Comparison of ENCODE assay signal across 23 cellular contexts in genomic region chr9:13975628-13976250, GRCh38.
"Had no signal": no experiment of that assay in that cellular context is flagged by ENCODE, and none has a peak within 500 bp of the region (broad histone marks: within the 10 kb centered on the region; RNA-seq: fewer than 3 reads in every experiment).

No MANE protein-coding gene starts in this region.

- H3K27ac ChIP-seq: coronary artery, gastroesophageal sphincter, tibial artery had no signal

- H3K36me3 ChIP-seq: gastroesophageal sphincter, heart right ventricle, tibial artery had no signal

- DNase-seq: activated CD4-positive, alpha-beta memory T cell treated with anti-CD3 and anti-CD28 coated beads, Interleukin-2, amount 10 ng/mL, durations not matched to agents 7 days and 5 days; activated CD4-positive, alpha-beta T cell treated with anti-CD3 and anti-CD28 coated beads for 48 hours; activated CD4-positive, CD25-positive, alpha-beta regulatory T cell; activated CD8-positive, alpha-beta memory T cell treated with anti-CD3 and anti-CD28 coated beads, Interleukin-2, amount 10 ng/mL, durations not matched to agents 7 days and 5 days; activated naive CD4-positive, alpha-beta T cell; activated naive CD8-positive, alpha-beta T cell treated with anti-CD3 and anti-CD28 coated beads, Interleukin-2, amount 10 ng/mL, durations not matched to agents 7 days and 5 days; activated T-cell treated with anti-CD3 and anti-CD28 coated beads, Interleukin-2, amount 50 U/mL, for 1 hour; amygdala; central memory CD4-positive, alpha-beta T cell; heart right ventricle; left colon; midbrain; occipital lobe; retina; stimulated activated CD4-positive, alpha-beta T cell treated with anti-CD3 and anti-CD28 coated beads, Interleukin-2, amount 100 ng/mL, for 24 hours; stimulated activated naive CD4-positive, alpha-beta T cell treated with Interleukin-2 at 50 U/mL for 16 hours; substantia nigra; tibial artery had no signal

- H3K27me3 ChIP-seq: gastroesophageal sphincter, heart right ventricle, tibial artery had no signal

- H3K4me1 ChIP-seq: gastroesophageal sphincter, tibial artery had no signal

- H3K9me3 ChIP-seq: gastroesophageal sphincter, heart right ventricle, tibial artery had no signal

- ATAC-seq: activated CD8-positive, alpha-beta memory T cell treated with anti-CD3 and anti-CD28 coated beads, Interleukin-2, amount 10 ng/mL, durations not matched to agents 7 days and 5 days; activated T-helper 17 cell treated with anti-CD3 and anti-CD28 coated beads, Interleukin-2, amount 50 U/mL, for 72 hours; esophagus mucosa; gastroesophageal sphincter; heart right ventricle; left colon had no signal

- H3K4me3 ChIP-seq: coronary artery, gastroesophageal sphincter, heart right ventricle, lung, tibial artery had no signal
